In genomic region chr9:94259077-94259847, GRCh38 we compare ENCODE assay signal across 7 cellular contexts.
DNase-seq lines count a peak whose midpoint lies in the region; ATAC-seq and TF ChIP-seq lines count a peak whose summit lies in the region.

Gene ZNF169, plus strand, starts transcription at chr9:94259298. Its CDS starts 19,515 bp downstream, at chr9:94278813.

- peak; percentile 92 for ATAC-seq in GM18499 (IDR thresholded peaks at IDR 0.05; ENCODE audit: insufficient read depth, unreplicated experiment)
- peak; percentile 100 for ATAC-seq in HG02884 (IDR thresholded peaks at IDR 0.05; ENCODE audit: unreplicated experiment)

- peak; percentile 63 for DNase-seq in NCI-H146 treated with DMSO at 0.1 percent for 48 hours (lab: John Stamatoyannopoulos, UW; ENCODE audit: unreplicated experiment)
- DNase-seq in T-helper 9 cell: peak; percentile 76
- DNase-seq in astrocyte of the hippocampus (ENCODE audit: low read depth, low spot score): peak; percentile 95
- peak; percentile 10 to 94 (median 81) for DNase-seq in hypothalamus (lab: John Stamatoyannopoulos, UW)
- peak; percentile 33 for DNase-seq in retinal pigment epithelial cell (ENCODE audit: low read depth)

- peak within 1 kb of the TSS; percentile 99 for H3K4me3 ChIP-seq in retinal pigment epithelial cell (ENCODE audit: low read length)

- no peak for TF ChIP-seq CTCF in retinal pigment epithelial cell (conservative IDR thresholded peaks at IDR 0.05; ENCODE audit: low read depth, low read length)

Comparison
In these comparisons a context has a peak if more than half of its experiments do, and no peak if none do; other contexts are left out.
1. Peak in every context shown above with its lines: DNase-seq, ATAC-seq and H3K4me3 ChIP-seq.
2. DNase-seq: peak in every context shown above with its lines; median percentile 95 in astrocyte of the hippocampus; 81 in hypothalamus; 76 in T-helper 9 cell; 63 in NCI-H146 treated with DMSO at 0.1 percent for 48 hours; 33 in retinal pigment epithelial cell.